29 cellular contexts compared by ENCODE assay signal in the genomic region with DNA sequence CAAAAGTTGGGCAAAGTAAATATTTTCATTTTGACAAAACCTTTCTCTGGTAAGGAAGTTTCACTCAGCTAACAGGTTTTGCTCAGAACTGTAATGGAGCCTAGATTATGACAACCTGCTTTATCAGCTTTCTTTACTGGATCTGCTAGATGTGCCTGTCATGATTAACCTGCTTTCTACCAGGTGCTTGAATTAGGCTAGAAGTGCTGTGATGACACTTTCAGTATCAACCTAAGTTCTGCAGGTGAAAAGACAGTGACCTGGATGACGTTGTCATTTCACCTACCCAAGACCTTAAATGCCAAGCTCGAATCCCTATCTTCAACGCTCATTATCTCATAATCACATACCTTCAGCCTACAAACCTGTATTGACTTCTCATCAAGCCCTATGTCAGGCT. TPM values are rescaled to one million over a fixed set of nuclear protein-coding genes. Genes with fewer than 3 reads are reported as not detected.
A peak's percentile ranks its signal among the peaks of the same experiment; 100 is the strongest.
DNase-seq lines count a peak whose midpoint lies in the region; ATAC-seq, FAIRE-seq and TF ChIP-seq lines count a peak whose summit lies in the region.
"Had no signal": no experiment of that assay in that cellular context is flagged by ENCODE, and none has a peak within 500 bp of the region (broad histone marks: within the 10 kb centered on the region; RNA-seq: fewer than 3 reads in every experiment).

No MANE protein-coding gene starts in this region.

- H3K27ac Mint-ChIP-seq in activated naive CD4-positive, alpha-beta T cell treated with anti-CD3 and anti-CD28 coated beads, Interleukin-2, amount 10 ng/mL, durations not matched to agents 7 days and 5 days: peak overlapping the region; percentile 43
- no peak overlapping the region for H3K27ac Mint-ChIP-seq in astrocyte (ENCODE audit: unreplicated experiment)
- peak overlapping the region; percentile 53 for H3K27ac Mint-ChIP-seq in nephron progenitor cell
- H3K27ac Mint-ChIP-seq: dendritic cell treated with granulocyte-macrophage colony-stimulating factor and Interleukin-4, amounts not matched to agents 40 ng/mL and 50 ng/mL, for 4 days; nephron; stimulated activated naive B cell treated with anti-CD40 and anti-IgM and Interleukin-4, amounts not matched to agents 10 μg/mL and 1 μg/mL and 100 μg/mL, for 72 hours had no signal

- TF ChIP-seq CTCF in KMS-11 (conservative IDR thresholded peaks at IDR 0.05; ENCODE audit: low read depth, low read length) (no peak), astrocyte (IDR thresholded peaks at IDR 0.05; ENCODE audit: insufficient read depth, low read depth, low read length) (no peak), nephron progenitor cell (IDR thresholded peaks at IDR 0.05) (no peak), foreskin keratinocyte (conservative IDR thresholded peaks at IDR 0.05) (no peak)

- CTCF ChIA-PET in activated naive CD4-positive, alpha-beta T cell treated with anti-CD3 and anti-CD28 coated beads, Interleukin-2, amount 10 ng/mL, durations not matched to agents 7 days and 5 days (lab: Charles Lee): interaction anchor here (2.4 kb wide), 1 partner anchor 168 kb away, joined by 6 read pairs; no protein-coding TSS in a partner anchor

- peak overlapping the region; percentile 89 for H3K27ac ChIP-seq in KMS-11
- H3K27ac ChIP-seq in astrocyte (ENCODE audit: low read depth, low read length): no peak overlapping the region
- H3K27ac ChIP-seq in foreskin keratinocyte: no peak overlapping the region
- H3K27ac ChIP-seq: gastroesophageal sphincter, lower lobe of right lung had no signal

- H3K27me3 ChIP-seq in KMS-11 (ENCODE audit: insufficient read depth, low read depth) (no peaks in the 10 kb centered on the region), astrocyte (ENCODE audit: insufficient read depth, low read length) (no peaks in the 10 kb centered on the region), foreskin keratinocyte (no peaks in the 10 kb centered on the region)
- H3K27me3 ChIP-seq: gastroesophageal sphincter had no signal

- no peak overlapping the region for H3K4me3 Mint-ChIP-seq in activated naive CD4-positive, alpha-beta T cell treated with anti-CD3 and anti-CD28 coated beads, Interleukin-2, amount 10 ng/mL, durations not matched to agents 7 days and 5 days
- H3K4me3 Mint-ChIP-seq in astrocyte (ENCODE audit: unreplicated experiment): no peak overlapping the region
- no peak overlapping the region for H3K4me3 Mint-ChIP-seq in nephron progenitor cell
- H3K4me3 Mint-ChIP-seq: dendritic cell treated with granulocyte-macrophage colony-stimulating factor and Interleukin-4, amounts not matched to agents 40 ng/mL and 50 ng/mL, for 4 days; stimulated activated naive B cell treated with anti-CD40 and anti-IgM and Interleukin-4, amounts not matched to agents 10 μg/mL and 1 μg/mL and 100 μg/mL, for 72 hours had no signal

- H4K20me1 ChIP-seq in KMS-11 (ENCODE audit: insufficient read depth): no peaks in the 10 kb centered on the region
- H4K20me1 ChIP-seq in astrocyte (ENCODE audit: insufficient read depth, low read length): no peaks in the 10 kb centered on the region

- H3K9me3 ChIP-seq in astrocyte (ENCODE audit: insufficient read depth, low read depth, low read length): no peaks in the 10 kb centered on the region
- H3K9me3 ChIP-seq: gastroesophageal sphincter, lower lobe of right lung, mucosa of descending colon had no signal

- H3K4me3 ChIP-seq in KMS-11 (IDR thresholded peaks at IDR 0.05; ENCODE audit: insufficient read depth, low read depth, low read length) (no peak overlapping the region), astrocyte (ENCODE audit: insufficient read depth, low read depth, low read length) (no peak overlapping the region)
- H3K4me3 ChIP-seq: gastroesophageal sphincter, lower lobe of right lung, mucosa of descending colon had no signal

- H3K27me3 Mint-ChIP-seq in activated naive CD4-positive, alpha-beta T cell treated with anti-CD3 and anti-CD28 coated beads, Interleukin-2, amount 10 ng/mL, durations not matched to agents 7 days and 5 days: no peaks in the 10 kb centered on the region
- H3K27me3 Mint-ChIP-seq in astrocyte (ENCODE audit: low read depth, unreplicated experiment): peaks cover 7% of the 10 kb centered on the region
- H3K27me3 Mint-ChIP-seq in nephron progenitor cell (ENCODE audit: low read depth, poor library complexity): peaks cover 3% of the 10 kb centered on the region

- no peak overlapping the region for H2AFZ ChIP-seq in KMS-11 (ENCODE audit: low read depth)
- H2AFZ ChIP-seq in astrocyte (ENCODE audit: low read depth, low read length): no peak overlapping the region

- H3K4me1 Mint-ChIP-seq in activated naive CD4-positive, alpha-beta T cell treated with anti-CD3 and anti-CD28 coated beads, Interleukin-2, amount 10 ng/mL, durations not matched to agents 7 days and 5 days: peaks cover 33% of the 10 kb centered on the region
- H3K4me1 Mint-ChIP-seq in astrocyte (ENCODE audit: low read depth, unreplicated experiment): no peaks in the 10 kb centered on the region
- no peaks in the 10 kb centered on the region for H3K4me1 Mint-ChIP-seq in nephron progenitor cell
- H3K4me1 Mint-ChIP-seq: nephron had no signal

- ATAC-seq in foreskin keratinocyte: no peak
- ATAC-seq: gastroesophageal sphincter; lower lobe of right lung; mucosa of descending colon; SK-N-SH treated with all-trans-retinoic acid at 6 μM for 48 hours; stimulated activated naive B cell treated with anti-CD40 and anti-IgM and Interleukin-4, amounts not matched to agents 10 μg/mL and 1 μg/mL and 100 μg/mL, for 72 hours had no signal

- DNase-seq in activated naive CD4-positive, alpha-beta T cell treated with anti-CD3 and anti-CD28 coated beads, Interleukin-2, amount 10 ng/mL, durations not matched to agents 7 days and 5 days: no peak
- DNase-seq in activated naive CD4-positive, alpha-beta T cell treated with anti-CD3 and anti-CD28 coated beads, Interleukin-2, amount 50 U/mL, for 16 hours: no peak
- DNase-seq in astrocyte (ENCODE audit: low read depth): no peak
- DNase-seq in nephron progenitor cell: no peak
- DNase-seq in C1 segment of cervical spinal cord (lab: John Stamatoyannopoulos, UW): no peak
- no peak for DNase-seq in foreskin keratinocyte
- DNase-seq in NCI-H187 (lab: John Stamatoyannopoulos, UW): no peak
- DNase-seq: activated CD4-positive, alpha-beta T cell treated with anti-CD3 and anti-CD28 coated beads for 4 hours; central memory CD4-positive, alpha-beta T cell; DMS79; lower lobe of right lung; mucosa of descending colon; NCI-H1092 treated with DMSO at 0.1 percent for 48 hours; NCI-H187 treated with DMSO at 0.1 percent for 48 hours; NCI-H524 treated with DMSO at 0.1 percent for 48 hours; NK-92 treated with Interleukin-12 subunit alpha and Interleukin-12 subunit beta, amount 100 ng/mL, for 24 hours; stimulated activated CD4-positive, alpha-beta T cell treated with anti-CD3 and anti-CD28 coated beads, Interleukin-15, amount 100 ng/mL, for 24 hours; stimulated activated naive B cell treated with anti-CD40 and anti-IgM and Interleukin-4, amounts not matched to agents 10 μg/mL and 1 μg/mL and 100 μg/mL, for 72 hours; substantia nigra; trophoblast cell had no signal

- peak overlapping the region; percentile 37 for H3K9ac ChIP-seq in KMS-11
- no peak overlapping the region for H3K9ac ChIP-seq in astrocyte (ENCODE audit: low read length)

- H3K36me3 ChIP-seq in KMS-11 (ENCODE audit: insufficient read depth) (no peaks in the 10 kb centered on the region), astrocyte (ENCODE audit: insufficient read depth, low read length) (no peaks in the 10 kb centered on the region)
- H3K36me3 ChIP-seq: gastroesophageal sphincter, lower lobe of right lung had no signal

- H3K79me2 ChIP-seq in KMS-11 (ENCODE audit: insufficient read depth, low read depth): peaks cover 19% of the 10 kb centered on the region; the same call in 1 of the 2 replicates
- H3K79me2 ChIP-seq in astrocyte (ENCODE audit: insufficient read depth, low read length): no peaks in the 10 kb centered on the region

- H3K4me2 ChIP-seq in KMS-11: peak overlapping the region; percentile 60
- no peak overlapping the region for H3K4me2 ChIP-seq in astrocyte (ENCODE audit: low read length)

- H3K4me1 ChIP-seq in KMS-11 (ENCODE audit: low read depth, poor library complexity, severe bottlenecking) (peaks cover 59% of the 10 kb centered on the region), astrocyte (ENCODE audit: insufficient read depth, low read length) (no peaks in the 10 kb centered on the region), foreskin keratinocyte (peaks cover 3% of the 10 kb centered on the region)
- H3K4me1 ChIP-seq: gastroesophageal sphincter, lower lobe of right lung had no signal

- H3K9me3 Mint-ChIP-seq in activated naive CD4-positive, alpha-beta T cell treated with anti-CD3 and anti-CD28 coated beads, Interleukin-2, amount 10 ng/mL, durations not matched to agents 7 days and 5 days: no peaks in the 10 kb centered on the region
- H3K9me3 Mint-ChIP-seq in astrocyte (ENCODE audit: unreplicated experiment): no peaks in the 10 kb centered on the region
- peaks cover 48% of the 10 kb centered on the region for H3K9me3 Mint-ChIP-seq in nephron progenitor cell
- H3K9me3 Mint-ChIP-seq: dendritic cell treated with granulocyte-macrophage colony-stimulating factor and Interleukin-4, amounts not matched to agents 40 ng/mL and 50 ng/mL, for 4 days; stimulated activated naive B cell treated with anti-CD40 and anti-IgM and Interleukin-4, amounts not matched to agents 10 μg/mL and 1 μg/mL and 100 μg/mL, for 72 hours had no signal

- H3K36me3 Mint-ChIP-seq in activated naive CD4-positive, alpha-beta T cell treated with anti-CD3 and anti-CD28 coated beads, Interleukin-2, amount 10 ng/mL, durations not matched to agents 7 days and 5 days: no peaks in the 10 kb centered on the region
- no peaks in the 10 kb centered on the region for H3K36me3 Mint-ChIP-seq in astrocyte (ENCODE audit: low read depth, unreplicated experiment)
- no peaks in the 10 kb centered on the region for H3K36me3 Mint-ChIP-seq in nephron progenitor cell (ENCODE audit: low read depth)
- H3K36me3 Mint-ChIP-seq: IgD-negative memory B cell; stimulated activated naive B cell treated with anti-CD40 and anti-IgM and Interleukin-4, amounts not matched to agents 10 μg/mL and 1 μg/mL and 100 μg/mL, for 72 hours had no signal

- FAIRE-seq in astrocyte (lab: Jason Lieb, UNC): peak; percentile 94
- FAIRE-seq: G401.6, H54 had no signal

RNA-seq across cellular contexts. Expression of a gene that starts 1.5 kb away (rescaled TPM):
- total RNA-seq in astrocyte: 0.19 and 0.20 TPM in 2 replicates
- total RNA-seq in foreskin keratinocyte: 0.92 TPM in 2 replicates
- polyA plus RNA-seq in foreskin keratinocyte: 0.73 and 1.0 TPM in 2 replicates
- total RNA-seq: osteoblast had no signal
